ENCODE assay signal across 8 cellular contexts in genomic region chr9:93003552-93004407, GRCh38. TPM values are rescaled to one million over a fixed set of nuclear protein-coding genes. Genes with fewer than 3 reads are reported as not detected.
DNase-seq lines count a peak whose midpoint lies in the region; ATAC-seq, FAIRE-seq and TF ChIP-seq lines count a peak whose summit lies in the region.

No MANE protein-coding gene starts in this region.

- peaks cover 98% of the 10 kb centered on the region for H3K36me3 Mint-ChIP-seq in activated T-helper 17 cell treated with anti-CD3 and anti-CD28 coated beads, Interleukin-2, amount 50 U/mL, for 72 hours (ENCODE audit: low read depth)
- H3K36me3 Mint-ChIP-seq in progenitor cell of endocrine pancreas (ENCODE audit: insufficient read depth), result peaks cover 10% of the 10 kb centered on the region

- peak; percentile 73 for TF ChIP-seq CTCF in progenitor cell of endocrine pancreas (IDR thresholded peaks at IDR 0.05; ENCODE audit: unreplicated experiment)
- peak; percentile 29 to 67 (median 59) for TF ChIP-seq CTCF in vagina (IDR thresholded peaks at IDR 0.05)

- no peaks in the 10 kb centered on the region for H3K4me1 ChIP-seq in vagina

- H3K4me1 Mint-ChIP-seq in activated T-helper 17 cell treated with anti-CD3 and anti-CD28 coated beads, Interleukin-2, amount 50 U/mL, for 72 hours, result peaks cover 28% of the 10 kb centered on the region
- H3K4me1 Mint-ChIP-seq in progenitor cell of endocrine pancreas (ENCODE audit: low read depth), result no peaks in the 10 kb centered on the region

- intact Hi-C loops in vagina (cut with DNase I), result no loop called here

- H3K27ac ChIP-seq in vagina, result no peak overlapping the region

- H3K9me3 ChIP-seq in vagina, result no peaks in the 10 kb centered on the region

- no peaks in the 10 kb centered on the region for H3K27me3 Mint-ChIP-seq in activated T-helper 17 cell treated with anti-CD3 and anti-CD28 coated beads, Interleukin-2, amount 50 U/mL, for 72 hours
- no peaks in the 10 kb centered on the region for H3K27me3 Mint-ChIP-seq in progenitor cell of endocrine pancreas

- no peaks in the 10 kb centered on the region for H3K36me3 ChIP-seq in vagina

- H3K4me3 Mint-ChIP-seq in activated T-helper 17 cell treated with anti-CD3 and anti-CD28 coated beads, Interleukin-2, amount 50 U/mL, for 72 hours, result peak overlapping the region; percentile 39
- no peak overlapping the region for H3K4me3 Mint-ChIP-seq in progenitor cell of endocrine pancreas (ENCODE audit: low read depth)

- peak overlapping the region; percentile 78 for H3K27ac Mint-ChIP-seq in activated T-helper 17 cell treated with anti-CD3 and anti-CD28 coated beads, Interleukin-2, amount 50 U/mL, for 72 hours
- H3K27ac Mint-ChIP-seq in progenitor cell of endocrine pancreas, result no peak overlapping the region

- no peak overlapping the region for H3K4me3 ChIP-seq in vagina

- FAIRE-seq in RCC 7860 (lab: Jason Lieb, UNC), result no peak

- no peaks in the 10 kb centered on the region for H3K27me3 ChIP-seq in vagina

- ATAC-seq in HG02759 (IDR thresholded peaks at IDR 0.05; ENCODE audit: unreplicated experiment) (peak; percentile 62), GM18520 (IDR thresholded peaks at IDR 0.05; ENCODE audit: unreplicated experiment) (no peak)
- peak; percentile 89 for ATAC-seq in activated T-helper 17 cell treated with anti-CD3 and anti-CD28 coated beads, Interleukin-2, amount 50 U/mL, for 72 hours (replicated peaks)

- no peaks in the 10 kb centered on the region for H3K9me3 Mint-ChIP-seq in activated T-helper 17 cell treated with anti-CD3 and anti-CD28 coated beads, Interleukin-2, amount 50 U/mL, for 72 hours
- peaks cover 7% of the 10 kb centered on the region for H3K9me3 Mint-ChIP-seq in progenitor cell of endocrine pancreas (ENCODE audit: low read depth)

- DNase-seq in DMS114 treated with DMSO at 0.1 percent for 48 hours (lab: John Stamatoyannopoulos, UW; ENCODE audit: unreplicated experiment) (peak; percentile 64), RCC 7860 (ENCODE audit: low spot score) (peak; percentile 25), germinal center (ENCODE audit: low spot score) (peak; percentile 69), progenitor cell of endocrine pancreas (ENCODE audit: low spot score, unreplicated experiment) (peak; percentile 34), vagina (ENCODE audit: extremely low spot score in 2 of 2) (peak; percentile 71 to 82)

- no peak for TF ChIP-seq POLR2A in vagina (IDR thresholded peaks at IDR 0.05)

RNA-seq across cellular contexts. Expression of gene SUSD3, which starts 54.7 kb away (rescaled TPM):
- 10 to 100 TPM; 45.4 to 68.4 TPM for total RNA-seq in activated T-helper 17 cell treated with anti-CD3 and anti-CD28 coated beads, Interleukin-2, amount 50 U/mL, for 72 hours
- total RNA-seq in progenitor cell of endocrine pancreas, result 0.43 and 1.2 TPM in 2 replicates
- 25.0 TPM for total RNA-seq in vagina

RNA-seq across cellular contexts. Expression of gene FGD3, which starts 56.5 kb away (rescaled TPM):
- 10 to 100 TPM; 70.6 to 80.2 TPM for total RNA-seq in activated T-helper 17 cell treated with anti-CD3 and anti-CD28 coated beads, Interleukin-2, amount 50 U/mL, for 72 hours
- 9.6 and 12.0 TPM in 2 replicates for total RNA-seq in progenitor cell of endocrine pancreas
- total RNA-seq in vagina, result 19.9 TPM

Comparison
In these comparisons a context has a peak if more than half of its experiments do, and no peak if none do; other contexts are left out.
1. DNase-seq: peak in every context shown above with its lines; median percentile 76 in vagina; 69 in germinal center; 64 in DMS114 treated with DMSO at 0.1 percent for 48 hours; 34 in progenitor cell of endocrine pancreas; 25 in RCC 7860.
2. RNA of gene SUSD3, which starts 54.7 kb away (total RNA-seq): 45.4 to 68.4 TPM in activated T-helper 17 cell treated with anti-CD3 and anti-CD28 coated beads, Interleukin-2, amount 50 U/mL, for 72 hours and 25.0 TPM in vagina (single experiment); 0.43 to 1.2 TPM in progenitor cell of endocrine pancreas; every median in the first group is over 10 times any median in the second.